ENCODE assay signal across 16 cellular contexts in genomic region chr4:136687118-136687517, GRCh38.
DNase-seq lines count a peak whose midpoint lies in the region; ATAC-seq and TF ChIP-seq lines count a peak whose summit lies in the region.
"Had no signal": no experiment of that assay in that cellular context is flagged by ENCODE, and none has a peak within 500 bp of the region (broad histone marks: within the 10 kb centered on the region; RNA-seq: fewer than 3 reads in every experiment).

No MANE protein-coding gene starts in this region.

- H3K4me3 ChIP-seq in brain microvascular endothelial cell (ENCODE audit: low read depth, low read length) (no peak overlapping the region), neural progenitor cell (no peak overlapping the region), left ventricle myocardium inferior (no peak overlapping the region)

- no peaks in the 10 kb centered on the region for H3K36me3 ChIP-seq in brain microvascular endothelial cell (replicated peaks)
- H3K36me3 ChIP-seq in neural progenitor cell, result no peaks in the 10 kb centered on the region
- no peaks in the 10 kb centered on the region for H3K36me3 ChIP-seq in left ventricle myocardium inferior

- in situ Hi-C loops in brain microvascular endothelial cell (cut with HindIII; ENCODE audit: low pct_ligation_motif_present, low sequenced_read_pairs), result no loop called here

- H3K4me2 ChIP-seq in neural progenitor cell, result no peak overlapping the region

- H3K27me3 Mint-ChIP-seq in neural progenitor cell (ENCODE audit: insufficient read depth, low read depth), result peaks cover 3% of the 10 kb centered on the region
- H3K27me3 Mint-ChIP-seq: activated CD4-positive, alpha-beta memory T cell treated with anti-CD3 and anti-CD28 coated beads for 36 hours; dendritic cell treated with granulocyte-macrophage colony-stimulating factor and Interleukin-4, amounts not matched to agents 40 ng/mL and 50 ng/mL, for 4 days; stimulated activated naive CD8-positive, alpha-beta T cell treated with anti-CD3 and anti-CD28 coated beads, Interleukin-15, amount 100 ng/mL, for 72 hours had no signal

- no peak overlapping the region for H3K27ac Mint-ChIP-seq in neural progenitor cell
- H3K27ac Mint-ChIP-seq: activated CD4-positive, alpha-beta memory T cell treated with anti-CD3 and anti-CD28 coated beads for 36 hours; dendritic cell treated with granulocyte-macrophage colony-stimulating factor and Interleukin-4, amounts not matched to agents 40 ng/mL and 50 ng/mL, for 4 days; stimulated activated naive CD8-positive, alpha-beta T cell treated with anti-CD3 and anti-CD28 coated beads, Interleukin-15, amount 100 ng/mL, for 72 hours had no signal

- no peaks in the 10 kb centered on the region for H4K20me1 ChIP-seq in neural progenitor cell (ENCODE audit: low read depth)

- peaks cover 6% of the 10 kb centered on the region for H3K4me1 ChIP-seq in neural progenitor cell
- H3K4me1 ChIP-seq in left ventricle myocardium inferior, result no peaks in the 10 kb centered on the region

- H3K27me3 ChIP-seq in brain microvascular endothelial cell (replicated peaks) (no peaks in the 10 kb centered on the region), neural progenitor cell (no peaks in the 10 kb centered on the region), left ventricle myocardium inferior (ENCODE audit: low read depth) (no peaks in the 10 kb centered on the region)

- H3K27ac ChIP-seq in brain microvascular endothelial cell, result no peak overlapping the region
- no peak overlapping the region for H3K27ac ChIP-seq in neural progenitor cell
- H3K27ac ChIP-seq in left ventricle myocardium inferior (replicated peaks), result no peak overlapping the region

- no peak overlapping the region for H2AFZ ChIP-seq in neural progenitor cell (replicated peaks)

- H3K9ac ChIP-seq in neural progenitor cell, result no peak overlapping the region

- no peak for ATAC-seq in GM21381 (IDR thresholded peaks at IDR 0.05; ENCODE audit: unreplicated experiment)
- ATAC-seq: stimulated activated naive CD8-positive, alpha-beta T cell treated with anti-CD3 and anti-CD28 coated beads, Interleukin-15, amount 100 ng/mL, for 72 hours had no signal

- TF ChIP-seq CTCF in brain microvascular endothelial cell (IDR thresholded peaks at IDR 0.05; ENCODE audit: low read depth, low read length, missing control alignments) (peak; percentile 44), neural progenitor cell (IDR thresholded peaks at IDR 0.05) (peak; percentile 32), left ventricle myocardium inferior (IDR thresholded peaks at IDR 0.05; ENCODE audit: borderline replicate concordance) (no peak)

- H3F3A ChIP-seq in neural progenitor cell (ENCODE audit: low read depth), result no peaks in the 10 kb centered on the region

- H3K79me2 ChIP-seq in neural progenitor cell (ENCODE audit: low read depth), result no peaks in the 10 kb centered on the region

- H3K9me3 ChIP-seq in neural progenitor cell (ENCODE audit: low read depth), result no peaks in the 10 kb centered on the region
- no peaks in the 10 kb centered on the region for H3K9me3 ChIP-seq in left ventricle myocardium inferior (replicated peaks)

- H3K36me3 Mint-ChIP-seq in neural progenitor cell, result no peaks in the 10 kb centered on the region
- H3K36me3 Mint-ChIP-seq: activated CD4-positive, alpha-beta memory T cell treated with anti-CD3 and anti-CD28 coated beads for 36 hours had no signal

- H3K4me1 Mint-ChIP-seq in neural progenitor cell, result peaks cover 4% of the 10 kb centered on the region
- H3K4me1 Mint-ChIP-seq: stimulated activated naive CD8-positive, alpha-beta T cell treated with anti-CD3 and anti-CD28 coated beads, Interleukin-15, amount 100 ng/mL, for 72 hours had no signal

- H3K4me3 Mint-ChIP-seq in neural progenitor cell, result no peak overlapping the region
- H3K4me3 Mint-ChIP-seq: activated CD4-positive, alpha-beta memory T cell treated with anti-CD3 and anti-CD28 coated beads for 36 hours; dendritic cell treated with granulocyte-macrophage colony-stimulating factor and Interleukin-4, amounts not matched to agents 40 ng/mL and 50 ng/mL, for 4 days; neural crest cell; stimulated activated naive CD8-positive, alpha-beta T cell treated with anti-CD3 and anti-CD28 coated beads, Interleukin-15, amount 100 ng/mL, for 72 hours had no signal

- intact Hi-C loops in left ventricle myocardium inferior (cut with micrococcal nuclease), result no loop called here

- H3K9me3 Mint-ChIP-seq in neural progenitor cell, result no peaks in the 10 kb centered on the region
- H3K9me3 Mint-ChIP-seq: dendritic cell treated with granulocyte-macrophage colony-stimulating factor and Interleukin-4, amounts not matched to agents 40 ng/mL and 50 ng/mL, for 4 days; stimulated activated naive CD8-positive, alpha-beta T cell treated with anti-CD3 and anti-CD28 coated beads, Interleukin-15, amount 100 ng/mL, for 72 hours had no signal

- DNase-seq in DMS 273 (lab: John Stamatoyannopoulos, UW; ENCODE audit: unreplicated experiment), result peak; percentile 0
- no peak for DNase-seq in DMS 273 treated with DMSO at 0.1 percent for 48 hours (lab: John Stamatoyannopoulos, UW)
- DNase-seq in NAMALWA (ENCODE audit: low spot score), result peak; percentile 5
- DNase-seq in brain microvascular endothelial cell, result no peak
- DNase-seq in neural progenitor cell (ENCODE audit: low spot score), result peak; percentile 16
- DNase-seq in left ventricle myocardium inferior, result no peak
- no peak for DNase-seq in GM19240 (ENCODE audit: insufficient read length, low spot score)
- DNase-seq: 8988T; activated CD4-positive, alpha-beta memory T cell treated with anti-CD3 and anti-CD28 coated beads for 36 hours; amniotic stem cell; NCI-H1092; NCI-H446; stimulated activated naive CD8-positive, alpha-beta T cell treated with anti-CD3 and anti-CD28 coated beads, Interleukin-15, amount 100 ng/mL, for 72 hours had no signal

Comparison
In these comparisons a context has a peak if more than half of its experiments do, and no peak if none do; other contexts are left out.
1. DNase-seq: peak in DMS 273 (single experiment), NAMALWA (single experiment) and neural progenitor cell (single experiment); none in DMS 273 treated with DMSO at 0.1 percent for 48 hours (single experiment), brain microvascular endothelial cell (single experiment), left ventricle myocardium inferior (single experiment) and GM19240 (single experiment).